In the genomic region with DNA sequence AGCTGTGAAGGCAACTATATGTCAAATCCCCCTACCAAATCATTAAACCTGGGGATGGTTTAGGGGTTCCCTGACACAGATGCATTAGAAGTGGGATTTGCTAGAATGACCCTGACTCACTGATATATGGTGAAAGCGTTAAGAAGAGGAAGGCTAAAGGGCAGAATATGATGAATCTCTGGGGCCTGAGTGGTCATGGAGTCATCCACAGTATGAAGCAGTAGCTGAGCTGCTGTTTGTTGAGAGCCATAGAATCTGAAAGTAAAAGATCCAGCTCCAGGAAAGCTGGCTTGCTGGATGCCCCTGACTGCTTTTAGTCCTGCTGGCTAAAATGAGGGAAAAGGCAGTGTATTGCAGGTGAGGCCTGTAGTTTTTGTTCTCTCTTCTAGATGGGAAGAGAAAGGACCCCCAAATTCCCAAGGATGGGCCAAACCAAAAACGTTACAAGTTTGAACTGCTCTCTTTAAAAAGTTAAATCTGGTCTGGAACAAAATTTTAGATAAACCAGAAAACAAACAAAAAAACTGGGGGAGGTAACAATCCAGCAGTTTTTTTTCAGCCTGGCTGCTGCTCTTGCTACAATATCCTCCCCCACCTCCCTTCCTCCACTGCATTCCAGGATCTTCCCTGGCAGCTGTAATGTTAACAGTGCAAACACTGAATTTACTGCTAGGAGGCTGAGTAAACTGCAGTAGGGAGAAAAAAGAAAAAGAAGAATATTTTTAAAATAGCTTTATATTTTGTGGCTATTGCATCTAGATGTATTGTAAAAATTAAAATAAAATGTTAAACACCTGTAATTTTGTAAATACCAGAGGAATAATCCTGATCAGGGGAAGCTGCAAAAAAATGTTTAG, we compare ENCODE assay signal across 10 cellular contexts. TPM values are rescaled to one million over a fixed set of nuclear protein-coding genes. Genes with fewer than 3 reads are reported as not detected.
A peak's percentile ranks its signal among the peaks of the same experiment; 100 is the strongest.
DNase-seq lines count a peak whose midpoint lies in the region; ATAC-seq, FAIRE-seq and TF ChIP-seq lines count a peak whose summit lies in the region.
"Had no signal": no experiment of that assay in that cellular context is flagged by ENCODE, and none has a peak within 500 bp of the region (broad histone marks: within the 10 kb centered on the region; RNA-seq: fewer than 3 reads in every experiment).

No MANE protein-coding gene starts in this region.

- WGBS in HepG2 (ENCODE audit: low lambda C conversion rate): 15% methylated on average over 2 of the region's 2 CpGs

- peak overlapping the region; percentile 77 for H3K27ac ChIP-seq in HepG2 (ENCODE audit: extremely low read length, insufficient read depth, low read length)
- peak overlapping the region; percentile 4 for H3K27ac ChIP-seq in skeletal muscle tissue (ENCODE audit: low read depth, low read length)

- H3K27me3 ChIP-seq in HepG2 (ENCODE audit: control insufficient read depth in 1 of 2, insufficient read depth in 2 of 2, low read length in 2 of 2) (no peaks in the 10 kb centered on the region), skeletal muscle tissue (ENCODE audit: control insufficient read depth in 3 of 3, insufficient read depth in 3 of 3, low read length in 3 of 3) (no peaks in the 10 kb centered on the region)

- no peak for TF ChIP-seq RAD21 in HepG2 (CRISPR knock-in tag; IDR thresholded peaks at IDR 0.05)

- peak overlapping the region; percentile 76 for H3K27ac Mint-ChIP-seq in HFFc6
- no peak overlapping the region for H3K27ac Mint-ChIP-seq in activated naive CD4-positive, alpha-beta T cell treated with anti-CD3 and anti-CD28 coated beads for 36 hours
- H3K27ac Mint-ChIP-seq: activated naive CD8-positive, alpha-beta T cell treated with anti-CD3 and anti-CD28 coated beads for 36 hours had no signal

- no TSS peak for BruUV-seq in HepG2 (replicated peaks; lab: Mats Ljungman, UMichigan)

- no peaks in the 10 kb centered on the region for H4K20me1 ChIP-seq in HepG2 (ENCODE audit: insufficient read depth, low read length)

- no peak overlapping the region for H2AFZ ChIP-seq in HepG2 (ENCODE audit: low read length)

- H3K9me3 ChIP-seq in HepG2 (ENCODE audit: low read length): no peaks in the 10 kb centered on the region
- H3K9me3 ChIP-seq in skeletal muscle tissue (ENCODE audit: control insufficient read depth in 3 of 3, low read length in 3 of 3): no peaks in the 10 kb centered on the region

- POLR2A ChIA-PET in HepG2 (lab: Yijun Ruan, JAX): interaction anchor here (1.1 to 3.9 kb wide), 4 partner anchors 12 to 298 kb away, joined by 3 to 27 read pairs (median 4); a partner anchor contains a TSS

- peak overlapping the region in 1 of 3 experiments; percentile 11; a peak in 1 of 6 replicates for H3K4me3 ChIP-seq in HepG2 (replicated peaks in 1 of 3; ENCODE audit: insufficient read depth in 1 of 3, low read depth in 2 of 3, low read length in 3 of 3)
- no peak overlapping the region for H3K4me3 ChIP-seq in skeletal muscle tissue (ENCODE audit: low read length in 3 of 3)

- peak overlapping the region; percentile 53 for H3K4me3 Mint-ChIP-seq in HFFc6
- H3K4me3 Mint-ChIP-seq in activated naive CD4-positive, alpha-beta T cell treated with anti-CD3 and anti-CD28 coated beads for 36 hours: no peak overlapping the region
- H3K4me3 Mint-ChIP-seq: activated naive CD8-positive, alpha-beta T cell treated with anti-CD3 and anti-CD28 coated beads for 36 hours had no signal

- ATAC-seq in HepG2 (peak; percentile 99), GM18867 (IDR thresholded peaks at IDR 0.05; ENCODE audit: unreplicated experiment) (no peak), HG02840 (IDR thresholded peaks at IDR 0.05; ENCODE audit: low FRiP score, unreplicated experiment) (no peak)

- H3K9ac ChIP-seq in HepG2 (ENCODE audit: insufficient read depth, low read depth, low read length): peak overlapping the region; percentile 38
- no peak overlapping the region for H3K9ac ChIP-seq in skeletal muscle tissue (ENCODE audit: low read depth in 1 of 3, low read length in 3 of 3)

- peak; percentile 33 to 72; a peak in 2 of 4 replicates for TF ChIP-seq EP300 in HepG2 (IDR thresholded peaks at IDR 0.05; ENCODE audit: low read depth in 2 of 2, low read length in 2 of 2)
- TF ChIP-seq EP300 in HepG2 (CRISPR knock-in tag; IDR thresholded peaks at IDR 0.05; ENCODE audit: borderline replicate concordance): no peak; the same call in 1 of the 2 replicates

- H3K79me2 ChIP-seq in HepG2 (ENCODE audit: insufficient read depth, low read length): no peaks in the 10 kb centered on the region

- H3K36me3 Mint-ChIP-seq in HFFc6 (ENCODE audit: low read depth): peaks cover 23% of the 10 kb centered on the region
- peaks cover 44% of the 10 kb centered on the region for H3K36me3 Mint-ChIP-seq in activated naive CD4-positive, alpha-beta T cell treated with anti-CD3 and anti-CD28 coated beads for 36 hours (ENCODE audit: low read depth)

- H3K4me2 ChIP-seq in HepG2 (ENCODE audit: low read depth, low read length): peak overlapping the region; percentile 54

- H3K4me1 ChIP-seq in HepG2 (ENCODE audit: insufficient read depth, low read length): peaks cover 54% of the 10 kb centered on the region
- H3K4me1 ChIP-seq in skeletal muscle tissue (ENCODE audit: control insufficient read depth in 3 of 3, insufficient read depth in 3 of 3, low read length in 3 of 3): peaks cover 16 to 28% (median 24%) of the 10 kb centered on the region in 3 donors

- TF ChIP-seq CTCF in HFFc6 (IDR thresholded peaks at IDR 0.05) (no peak), HepG2 (CRISPR knock-in tag; IDR thresholded peaks at IDR 0.05) (no peak)

- no peaks in the 10 kb centered on the region for H3K9me3 Mint-ChIP-seq in HFFc6
- no peaks in the 10 kb centered on the region for H3K9me3 Mint-ChIP-seq in activated naive CD4-positive, alpha-beta T cell treated with anti-CD3 and anti-CD28 coated beads for 36 hours
- H3K9me3 Mint-ChIP-seq: activated naive CD8-positive, alpha-beta T cell treated with anti-CD3 and anti-CD28 coated beads for 36 hours had no signal

- FAIRE-seq in HepG2 (lab: Jason Lieb, UNC): peak; percentile 91

- no peak for TF ChIP-seq POLR2A in HepG2 (IDR thresholded peaks at IDR 0.05; ENCODE audit: insufficient read depth in 1 of 2, low read depth in 2 of 2, low read length in 2 of 2)

- intact Hi-C loops in HepG2 (cut with micrococcal nuclease; ENCODE audit: unreplicated experiment): loop anchor here (2.0 kb wide), 1 partner anchor 16 kb away; a partner anchor contains a TSS
- intact Hi-C loops in activated naive CD4-positive, alpha-beta T cell treated with anti-CD3 and anti-CD28 coated beads for 36 hours (cut with micrococcal nuclease): no loop called here

- no peaks in the 10 kb centered on the region for H3K27me3 Mint-ChIP-seq in HFFc6 (ENCODE audit: insufficient read depth)
- no peaks in the 10 kb centered on the region for H3K27me3 Mint-ChIP-seq in activated naive CD4-positive, alpha-beta T cell treated with anti-CD3 and anti-CD28 coated beads for 36 hours (ENCODE audit: low read depth)
- H3K27me3 Mint-ChIP-seq: activated naive CD8-positive, alpha-beta T cell treated with anti-CD3 and anti-CD28 coated beads for 36 hours had no signal

- CTCF ChIA-PET in HepG2 (lab: Yijun Ruan, JAX; ENCODE audit: low intra/inter-chr PET ratio, low total read pairs): no interaction called here
- CTCF ChIA-PET in activated naive CD4-positive, alpha-beta T cell treated with anti-CD3 and anti-CD28 coated beads for 36 hours (lab: Charles Lee): interaction anchor here (0.6 to 0.7 kb wide), 2 partner anchors 258 to 663 kb away, joined by 3 to 5 read pairs; no protein-coding TSS in a partner anchor

- in situ Hi-C loops in HepG2 (cut with HindIII; ENCODE audit: extremely low pct_ligation_motif_present, low pct_unique_long_range_greater_than_20kb): no loop called here

- H3K4me1 Mint-ChIP-seq in HFFc6 (ENCODE audit: low read depth): peaks cover 29% of the 10 kb centered on the region
- H3K4me1 Mint-ChIP-seq in activated naive CD4-positive, alpha-beta T cell treated with anti-CD3 and anti-CD28 coated beads for 36 hours (ENCODE audit: low read depth): peaks cover 33% of the 10 kb centered on the region

- peaks cover 0 to 18% of the 10 kb centered on the region in 2 experiments; a peak in 3 of 5 replicates for H3K36me3 ChIP-seq in HepG2 (replicated peaks in 1 of 2; ENCODE audit: control insufficient read depth in 1 of 2, insufficient read depth in 2 of 2, low read length in 2 of 2)
- H3K36me3 ChIP-seq in skeletal muscle tissue (ENCODE audit: control insufficient read depth in 3 of 3, insufficient read depth in 3 of 3, low read length in 3 of 3): peaks cover 0 to 16% (median 0%) of the 10 kb centered on the region in 3 donors

- DNase-seq in HFFc6: peak; percentile 52
- DNase-seq in dermis microvascular lymphatic vessel endothelial cell (ENCODE audit: low read depth in 2 of 2): peak; percentile 52 to 57
- DNase-seq in HepG2 (ENCODE audit: low spot score): peak; percentile 83
- no peak for DNase-seq in glomerular visceral epithelial cell (ENCODE audit: extremely low spot score)
- DNase-seq in activated naive CD4-positive, alpha-beta T cell treated with anti-CD3 and anti-CD28 coated beads for 36 hours: no peak
- DNase-seq: activated naive CD8-positive, alpha-beta T cell treated with anti-CD3 and anti-CD28 coated beads for 36 hours; NCI-H526 had no signal

RNA-seq across cellular contexts. Expression of a gene that starts 16.5 kb away (rescaled TPM):
- total RNA-seq in HFFc6 (2021; fragmentation: NEBNext Ultra II Directional; extraction: Animal tissue kit (Norgen Biotek cat#: 25700)): 100 to 1,000 TPM in 1 of 6 experiments, 10 to 100 TPM in 5; 84.1 to 101 (median 98.4) TPM
- 54.0 and 58.8 TPM in 2 replicates for total RNA-seq in dermis microvascular lymphatic vessel endothelial cell
- 38.1 and 61.0 TPM in 2 replicates for total RNA-seq in HepG2 (2016; rRNA removed; fragmentation: Illumina TruSeq; extraction: Trizol)
- 2.2 and 2.4 TPM in 2 replicates for total RNA-seq in HepG2 (2016; cell fraction: cytosol; rRNA removed; fragmentation: Illumina TruSeq; extraction: Trizol; ENCODE audit: low read depth)
- 37.0 and 61.0 TPM in 2 replicates for total RNA-seq in HepG2 (2016; cell fraction: insoluble cytoplasmic fraction; rRNA removed; fragmentation: Illumina TruSeq; extraction: Trizol)
- 6.3 and 8.3 TPM in 2 replicates for total RNA-seq in HepG2 (2016; cell fraction: membrane; rRNA removed; fragmentation: Illumina TruSeq; extraction: Trizol)
- 58.1 and 61.2 TPM in 2 replicates for total RNA-seq in HepG2 (2016; cell fraction: nucleus; rRNA removed; fragmentation: Illumina TruSeq; extraction: Trizol)
- polyA plus RNA-seq in HepG2 (2011; rRNA removed): 14.6 and 15.3 TPM in 2 replicates
- 7.0 and 10.4 TPM in 2 replicates for polyA plus RNA-seq in HepG2 (2011; cell fraction: cytosol; rRNA removed)
- 14.9 and 15.1 TPM in 2 replicates for polyA plus RNA-seq in HepG2 (2011; cell fraction: nucleus; rRNA removed)
- polyA plus RNA-seq in HepG2 (2012): 32.6 and 34.3 TPM in 2 replicates
- polyA plus RNA-seq in HepG2 (2016; cell fraction: cytosol; fragmentation: Illumina TruSeq; extraction: Trizol; ENCODE audit: low read depth): 0.76 and 0.83 TPM in 2 replicates
- 15.4 and 16.6 TPM in 2 replicates for polyA plus RNA-seq in HepG2 (2016; cell fraction: insoluble cytoplasmic fraction; fragmentation: Illumina TruSeq; extraction: Trizol; ENCODE audit: low read depth)
- 1.8 and 2.1 TPM in 2 replicates for polyA plus RNA-seq in HepG2 (2016; cell fraction: membrane; fragmentation: Illumina TruSeq; extraction: Trizol; ENCODE audit: low read depth)
- polyA plus RNA-seq in HepG2 (2016; cell fraction: nucleus; fragmentation: Illumina TruSeq; extraction: Trizol; ENCODE audit: insufficient read depth, low read depth): 39.5 TPM in 2 replicates
- polyA minus RNA-seq in HepG2 (2011; rRNA and poly(A)+ RNA removed; ENCODE audit: low replicate concordance): 12.1 and 21.7 TPM in 2 replicates
- 25.1 and 25.6 TPM in 2 replicates for polyA minus RNA-seq in HepG2 (2011; cell fraction: cytosol; rRNA and poly(A)+ RNA removed)
- polyA minus RNA-seq in HepG2 (2011; cell fraction: nucleus; rRNA and poly(A)+ RNA removed): 50.0 and 57.7 TPM in 2 replicates
- total RNA-seq in skeletal muscle tissue: 34.4 TPM
- total RNA-seq in activated naive CD4-positive, alpha-beta T cell treated with anti-CD3 and anti-CD28 coated beads for 36 hours: 10 to 100 TPM; 40.5 to 41.2 TPM

Comparison
In these comparisons a context has a peak if more than half of its experiments do, and no peak if none do; other contexts are left out.
1. DNase-seq: peak in HFFc6 (single experiment), dermis microvascular lymphatic vessel endothelial cell (2 of 2) and HepG2 (single experiment); none in glomerular visceral epithelial cell (single experiment) and activated naive CD4-positive, alpha-beta T cell treated with anti-CD3 and anti-CD28 coated beads for 36 hours (single experiment).